In the genomic region with DNA sequence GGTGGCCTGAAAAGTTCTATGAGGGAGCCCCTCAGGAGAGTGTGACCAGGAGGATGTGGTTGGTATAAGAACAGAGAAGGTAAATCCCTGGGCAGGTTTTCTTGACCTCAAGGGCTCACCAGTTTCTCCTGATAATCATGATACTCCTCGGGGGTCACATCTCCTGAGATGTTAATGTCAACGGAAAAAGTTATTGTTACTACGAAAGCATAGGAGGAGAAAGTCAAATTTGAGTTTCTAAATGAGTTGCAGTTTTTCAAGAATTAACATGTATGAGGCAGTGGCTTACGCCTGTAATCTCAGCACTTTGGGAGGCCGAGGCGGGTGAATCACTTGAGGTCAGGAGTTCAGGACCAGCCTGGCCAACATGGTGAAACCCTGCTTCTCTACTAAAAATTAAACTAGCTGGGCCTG, we compare ENCODE assay signal across 13 cellular contexts. TPM values are rescaled to one million over a fixed set of nuclear protein-coding genes. Genes with fewer than 3 reads are reported as not detected.
A peak's percentile ranks its signal among the peaks of the same experiment; 100 is the strongest.
DNase-seq lines count a peak whose midpoint lies in the region; ATAC-seq and TF ChIP-seq lines count a peak whose summit lies in the region.
"Had no signal": no experiment of that assay in that cellular context is flagged by ENCODE, and none has a peak within 500 bp of the region (broad histone marks: within the 10 kb centered on the region; RNA-seq: fewer than 3 reads in every experiment).

No MANE protein-coding gene starts in this region.

- peaks cover 50% of the 10 kb centered on the region for H3K36me3 ChIP-seq in OCI-LY7 (ENCODE audit: insufficient read depth, low read length)
- peaks cover 26% of the 10 kb centered on the region; the same call in 1 of the 2 replicates for H3K36me3 ChIP-seq in GM23338 (ENCODE audit: insufficient read depth)

- DNase-seq in OCI-LY7 (ENCODE audit: low spot score) (no peak), mesenteric fat pad (ENCODE audit: low spot score) (peak; percentile 9), type B pancreatic cell (ENCODE audit: extremely low spot score, unreplicated experiment) (no peak), GM23338 (ENCODE audit: low spot score) (no peak)
- DNase-seq: EL, NCI-H2029 had no signal

- CTCF ChIA-PET in OCI-LY7 (lab: Charles Lee; ENCODE audit: unreplicated experiment) = no interaction called here

- no peaks in the 10 kb centered on the region for H3K9me2 ChIP-seq in OCI-LY7 (ENCODE audit: insufficient read depth, low read length)
- no peaks in the 10 kb centered on the region for H3K9me2 ChIP-seq in GM23338 (ENCODE audit: insufficient read depth)

- intact Hi-C loops in OCI-LY7 (cut with micrococcal nuclease; ENCODE audit: unreplicated experiment) = no loop called here

- peaks cover 14% of the 10 kb centered on the region for H3K4me1 ChIP-seq in OCI-LY7 (ENCODE audit: insufficient read depth, low read length, poor library complexity, severe bottlenecking)
- no peaks in the 10 kb centered on the region for H3K4me1 ChIP-seq in GM23338 (ENCODE audit: insufficient read depth)

- H3K27ac Mint-ChIP-seq in type B pancreatic cell (no peak overlapping the region), GM23338 (no peak overlapping the region)
- H3K27ac Mint-ChIP-seq: activated naive CD8-positive, alpha-beta T cell had no signal

- H3K9me3 ChIP-seq in OCI-LY7 (ENCODE audit: low read length) = no peaks in the 10 kb centered on the region

- H4K20me1 ChIP-seq in OCI-LY7 (ENCODE audit: insufficient read depth, low read length) (no peaks in the 10 kb centered on the region), GM23338 (replicated peaks; ENCODE audit: insufficient read depth) (no peaks in the 10 kb centered on the region; the same call in none of the 2 replicates)

- peak; percentile 66 for ATAC-seq in GM18511 (IDR thresholded peaks at IDR 0.05; ENCODE audit: unreplicated experiment)
- ATAC-seq in GM21360 (IDR thresholded peaks at IDR 0.05; ENCODE audit: unreplicated experiment) = peak; percentile 38
- ATAC-seq in GM19467 (IDR thresholded peaks at IDR 0.05; ENCODE audit: unreplicated experiment) = no peak
- ATAC-seq in GM23338 = no peak
- ATAC-seq in GM18498 (IDR thresholded peaks at IDR 0.05; ENCODE audit: unreplicated experiment) = no peak

- POLR2A ChIA-PET in OCI-LY7 (lab: Charles Lee) = interaction anchor here (0.6 to 1.6 kb wide), 3 partner anchors 34 to 197 kb away, joined by 3 read pairs; no protein-coding TSS in a partner anchor

- peaks cover 3% of the 10 kb centered on the region for H3K36me3 Mint-ChIP-seq in type B pancreatic cell
- H3K36me3 Mint-ChIP-seq in GM23338 (ENCODE audit: low read depth) = peaks cover 32% of the 10 kb centered on the region

- TF ChIP-seq CTCF in OCI-LY7 (conservative IDR thresholded peaks at IDR 0.05; ENCODE audit: low read length) (no peak), type B pancreatic cell (conservative IDR thresholded peaks at IDR 0.05) (no peak), GM23338 (conservative IDR thresholded peaks at IDR 0.05; ENCODE audit: low read depth in 2 of 2) (no peak)

- no peaks in the 10 kb centered on the region for H3K27me3 ChIP-seq in GM23338 (ENCODE audit: insufficient read depth)

- H3F3A ChIP-seq in GM23338 (replicated peaks; ENCODE audit: low read depth) = 0 out of 2 replicates have a peak, but pooled peaks cover 6% of the 10 kb centered on the region

- H3K79me2 ChIP-seq in OCI-LY7 (ENCODE audit: insufficient read depth, low read depth, low read length) (peaks cover 10% of the 10 kb centered on the region; the same call in 1 of the 2 replicates), GM23338 (replicated peaks; ENCODE audit: insufficient read depth) (peaks cover 15% of the 10 kb centered on the region)

- H2AFZ ChIP-seq in OCI-LY7 (ENCODE audit: low read length) (no peak overlapping the region), GM23338 (no peak overlapping the region)

- H3K4me2 ChIP-seq in OCI-LY7 (ENCODE audit: low read length) (no peak overlapping the region), GM23338 (no peak overlapping the region)

- H3K4me3 Mint-ChIP-seq in type B pancreatic cell = no peak overlapping the region
- no peak overlapping the region for H3K4me3 Mint-ChIP-seq in GM23338
- H3K4me3 Mint-ChIP-seq: activated naive CD8-positive, alpha-beta T cell; neural crest cell had no signal

- H3K4me3 ChIP-seq in OCI-LY7 (ENCODE audit: low read depth, low read length, poor library complexity, severe bottlenecking) = no peak overlapping the region
- H3K4me3 ChIP-seq in GM23338 = no peak overlapping the region
- H3K4me3 ChIP-seq: SK-N-MC had no signal

- no TSS peak for BruUV-seq in OCI-LY7 (replicated peaks; lab: Mats Ljungman, UMichigan)

- H3K27me3 Mint-ChIP-seq in type B pancreatic cell = no peaks in the 10 kb centered on the region
- no peaks in the 10 kb centered on the region for H3K27me3 Mint-ChIP-seq in GM23338 (ENCODE audit: insufficient read depth, low read depth, poor library complexity)

- H3K4me1 Mint-ChIP-seq in type B pancreatic cell (ENCODE audit: unreplicated experiment) (peaks cover 8% of the 10 kb centered on the region), GM23338 (peaks cover 9% of the 10 kb centered on the region; the same call in 2 of the 3 replicates)

- H3K9me3 Mint-ChIP-seq in type B pancreatic cell (no peaks in the 10 kb centered on the region), GM23338 (no peaks in the 10 kb centered on the region)
- H3K9me3 Mint-ChIP-seq: neural crest cell had no signal

- H3K27ac ChIP-seq in OCI-LY7 (ENCODE audit: low read depth, low read length, poor library complexity, severe bottlenecking) (peak overlapping the region; percentile 6), GM23338 (ENCODE audit: low read depth) (no peak overlapping the region; the same call in 1 of the 2 replicates)
- H3K27ac ChIP-seq: SK-N-MC had no signal

TF ChIP-seq in GM23338, 12 proteins besides CTCF, POLR2A, EP300 and RAD21 (continues in another document):
- TF ChIP-seq EZH2phosphoT487 (IDR thresholded peaks at IDR 0.05; ENCODE audit: unreplicated experiment) (no peak), CREB1 (CRISPR knock-in tag; IDR thresholded peaks at IDR 0.05; ENCODE audit: low read depth) (no peak), ZNF331 (CRISPR knock-in tag; IDR thresholded peaks at IDR 0.05; ENCODE audit: low read depth) (no peak), JUNB (IDR thresholded peaks at IDR 0.05; ENCODE audit: unreplicated experiment) (no peak), STAT1 (IDR thresholded peaks at IDR 0.05; ENCODE audit: unreplicated experiment) (no peak), ZNF114 (CRISPR knock-in tag; IDR thresholded peaks at IDR 0.05) (no peak), ETS1 (IDR thresholded peaks at IDR 0.05) (no peak), NANOG (IDR thresholded peaks at IDR 0.05; ENCODE audit: borderline replicate concordance) (no peak), EZH2 (IDR thresholded peaks at IDR 0.05; ENCODE audit: low read depth, unreplicated experiment) (no peak), POLR2AphosphoS5 (IDR thresholded peaks at IDR 0.05; ENCODE audit: low read depth) (no peak)
- TF ChIP-seq, protein P1, sequence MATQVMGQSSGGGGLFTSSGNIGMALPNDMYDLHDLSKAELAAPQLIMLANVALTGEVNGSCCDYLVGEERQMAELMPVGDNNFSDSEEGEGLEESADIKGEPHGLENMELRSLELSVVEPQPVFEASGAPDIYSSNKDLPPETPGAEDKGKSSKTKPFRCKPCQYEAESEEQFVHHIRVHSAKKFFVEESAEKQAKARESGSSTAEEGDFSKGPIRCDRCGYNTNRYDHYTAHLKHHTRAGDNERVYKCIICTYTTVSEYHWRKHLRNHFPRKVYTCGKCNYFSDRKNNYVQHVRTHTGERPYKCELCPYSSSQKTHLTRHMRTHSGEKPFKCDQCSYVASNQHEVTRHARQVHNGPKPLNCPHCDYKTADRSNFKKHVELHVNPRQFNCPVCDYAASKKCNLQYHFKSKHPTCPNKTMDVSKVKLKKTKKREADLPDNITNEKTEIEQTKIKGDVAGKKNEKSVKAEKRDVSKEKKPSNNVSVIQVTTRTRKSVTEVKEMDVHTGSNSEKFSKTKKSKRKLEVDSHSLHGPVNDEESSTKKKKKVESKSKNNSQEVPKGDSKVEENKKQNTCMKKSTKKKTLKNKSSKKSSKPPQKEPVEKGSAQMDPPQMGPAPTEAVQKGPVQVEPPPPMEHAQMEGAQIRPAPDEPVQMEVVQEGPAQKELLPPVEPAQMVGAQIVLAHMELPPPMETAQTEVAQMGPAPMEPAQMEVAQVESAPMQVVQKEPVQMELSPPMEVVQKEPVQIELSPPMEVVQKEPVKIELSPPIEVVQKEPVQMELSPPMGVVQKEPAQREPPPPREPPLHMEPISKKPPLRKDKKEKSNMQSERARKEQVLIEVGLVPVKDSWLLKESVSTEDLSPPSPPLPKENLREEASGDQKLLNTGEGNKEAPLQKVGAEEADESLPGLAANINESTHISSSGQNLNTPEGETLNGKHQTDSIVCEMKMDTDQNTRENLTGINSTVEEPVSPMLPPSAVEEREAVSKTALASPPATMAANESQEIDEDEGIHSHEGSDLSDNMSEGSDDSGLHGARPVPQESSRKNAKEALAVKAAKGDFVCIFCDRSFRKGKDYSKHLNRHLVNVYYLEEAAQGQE (IDR thresholded peaks at IDR 0.05; ENCODE audit: unreplicated experiment) = no peak

RNA-seq across cellular contexts. Expression of gene MGME1, which starts 23.4 kb away (rescaled TPM):
- 46.6 and 47.8 TPM in 2 replicates for total RNA-seq in OCI-LY7 (2014; rRNA removed; shearing (Covaris generic))
- 75.6 and 80.1 TPM in 2 replicates for total RNA-seq in OCI-LY7 (2022)
- 10.6 TPM for total RNA-seq in mesenteric fat pad
- total RNA-seq in type B pancreatic cell (ENCODE audit: low replicate concordance) = 31.2 and 32.7 TPM in 2 replicates
- 41.5 and 43.1 TPM in 2 replicates for total RNA-seq in GM23338 (2014; rRNA removed; shearing (Covaris generic))
- 55.2 and 56.9 TPM in 2 replicates for polyA plus RNA-seq in GM23338 (2016; fragmentation: Nextera tagmentation; extraction: Ambion mirVana)

RNA-seq across cellular contexts. Expression of gene SNX5, which starts 23.6 kb away (rescaled TPM):
- total RNA-seq in OCI-LY7 (2014; rRNA removed; shearing (Covaris generic)) = 183 and 204 TPM in 2 replicates
- total RNA-seq in OCI-LY7 (2022) = 263 and 274 TPM in 2 replicates
- 97.6 TPM for total RNA-seq in mesenteric fat pad
- 87.4 and 115 TPM in 2 replicates for total RNA-seq in type B pancreatic cell (ENCODE audit: low replicate concordance)
- total RNA-seq in GM23338 (2014; rRNA removed; shearing (Covaris generic)) = 269 and 287 TPM in 2 replicates
- polyA plus RNA-seq in GM23338 (2016; fragmentation: Nextera tagmentation; extraction: Ambion mirVana) = 154 and 167 TPM in 2 replicates

Comparison
In these comparisons a context has a peak if more than half of its experiments do, and no peak if none do; other contexts are left out.
1. ATAC-seq: peak in GM18511 (single experiment) and GM21360 (single experiment); none in GM19467 (single experiment), GM23338 (single experiment) and GM18498 (single experiment).